ENCODE assay signal across 28 cellular contexts in genomic region chr1:108034396-108034795, GRCh38.
A peak's percentile ranks its signal among the peaks of the same experiment; 100 is the strongest.
DNase-seq lines count a peak whose midpoint lies in the region; ATAC-seq, FAIRE-seq and TF ChIP-seq lines count a peak whose summit lies in the region.
"Had no signal": no experiment of that assay in that cellular context is flagged by ENCODE, and none has a peak within 500 bp of the region (broad histone marks: within the 10 kb centered on the region; RNA-seq: fewer than 3 reads in every experiment).

No MANE protein-coding gene starts in this region.

- no peaks in the 10 kb centered on the region for H3K36me3 Mint-ChIP-seq in activated naive CD4-positive, alpha-beta T cell treated with anti-CD3 and anti-CD28 coated beads, Interleukin-2, amount 50 U/mL, for 24 hours
- H3K36me3 Mint-ChIP-seq in activated naive CD4-positive, alpha-beta T cell treated with anti-CD3 and anti-CD28 coated beads for 36 hours (ENCODE audit: low read depth): no peaks in the 10 kb centered on the region
- H3K36me3 Mint-ChIP-seq: brain, WTC11 had no signal

- H3K9me3 Mint-ChIP-seq in activated naive CD4-positive, alpha-beta T cell treated with anti-CD3 and anti-CD28 coated beads, Interleukin-2, amount 50 U/mL, for 24 hours: no peaks in the 10 kb centered on the region
- H3K9me3 Mint-ChIP-seq in activated naive CD4-positive, alpha-beta T cell treated with anti-CD3 and anti-CD28 coated beads for 36 hours: no peaks in the 10 kb centered on the region
- H3K9me3 Mint-ChIP-seq: WTC11 had no signal

- TF ChIP-seq POLR2A in GM12891 (IDR thresholded peaks at IDR 0.05; ENCODE audit: low read depth, low read length): no peak

- DNase-seq in activated naive CD4-positive, alpha-beta T cell treated with anti-CD3 and anti-CD28 coated beads for 36 hours: no peak
- DNase-seq in NCI-H510A (lab: John Stamatoyannopoulos, UW): peak; percentile 25
- peak; percentile 41 for DNase-seq in epithelial cell of esophagus (ENCODE audit: low read depth)
- no peak for DNase-seq in NCI-H226
- DNase-seq in GM12891 (ENCODE audit: insufficient read length, low spot score): no peak
- DNase-seq in GM20000 (ENCODE audit: low spot score): no peak
- DNase-seq: activated CD4-positive, alpha-beta T cell treated with anti-CD3 and anti-CD28 coated beads, Interleukin-2, amount 50 U/mL, for 48 hours; activated CD8-positive, alpha-beta memory T cell treated with anti-CD3 and anti-CD28 coated beads, Interleukin-2, amount 50 U/mL, for 48 hours; activated effector memory CD4-positive, alpha-beta T cell treated with Interleukin-2 at 50 U/mL for 16 hours; effector memory CD4-positive, alpha-beta T cell; esophagus squamous epithelium; head of caudate nucleus; KBM-7; left cardiac atrium; mesendoderm; NCI-H1694 treated with DMSO at 0.1 percent for 48 hours; NCI-H2227 treated with DMSO at 0.1 percent for 48 hours; nucleus accumbens; RPMI8226; stimulated activated CD4-positive, alpha-beta T cell treated with anti-CD3 and anti-CD28 coated beads, Interleukin-12 subunit alpha, Interleukin-12 subunit beta, amount 100 ng/mL, for 4 hours; stomach; trophoblast cell had no signal

- no peak for FAIRE-seq in GM12891 (lab: Jason Lieb, UNC)
- FAIRE-seq: GM18507 had no signal

- H3K4me3 Mint-ChIP-seq in activated naive CD4-positive, alpha-beta T cell treated with anti-CD3 and anti-CD28 coated beads, Interleukin-2, amount 50 U/mL, for 24 hours: no peak overlapping the region
- H3K4me3 Mint-ChIP-seq in activated naive CD4-positive, alpha-beta T cell treated with anti-CD3 and anti-CD28 coated beads for 36 hours: no peak overlapping the region
- H3K4me3 Mint-ChIP-seq: brain, WTC11 had no signal

- no peak overlapping the region for H3K4me3 ChIP-seq in epithelial cell of esophagus (ENCODE audit: low read length)
- H3K4me3 ChIP-seq: esophagus squamous epithelium, stomach had no signal

- CTCF ChIA-PET in activated naive CD4-positive, alpha-beta T cell treated with anti-CD3 and anti-CD28 coated beads for 36 hours (lab: Charles Lee): interaction anchor here (1.7 kb wide), 1 partner anchor 92 kb away, joined by 5 read pairs; no protein-coding TSS in a partner anchor

- intact Hi-C loops in activated naive CD4-positive, alpha-beta T cell treated with anti-CD3 and anti-CD28 coated beads for 36 hours (cut with micrococcal nuclease): no loop called here

- H3K27ac Mint-ChIP-seq in activated naive CD4-positive, alpha-beta T cell treated with anti-CD3 and anti-CD28 coated beads, Interleukin-2, amount 50 U/mL, for 24 hours: peak overlapping the region; percentile 37
- H3K27ac Mint-ChIP-seq in activated naive CD4-positive, alpha-beta T cell treated with anti-CD3 and anti-CD28 coated beads for 36 hours: no peak overlapping the region
- H3K27ac Mint-ChIP-seq: brain, WTC11 had no signal

- no peak for TF ChIP-seq CTCF in epithelial cell of esophagus (IDR thresholded peaks at IDR 0.05; ENCODE audit: insufficient read depth, low read depth, low read length, missing control alignments)
- TF ChIP-seq CTCF in GM20000 (IDR thresholded peaks at IDR 0.05; ENCODE audit: extremely low read depth, missing control alignments): no peak

- no peak for ATAC-seq in GM18861 (IDR thresholded peaks at IDR 0.05; ENCODE audit: unreplicated experiment)
- ATAC-seq: left cardiac atrium, SK-N-SH treated with all-trans-retinoic acid at 6 μM for 48 hours, WTC11 had no signal

- H3K4me1 Mint-ChIP-seq in activated naive CD4-positive, alpha-beta T cell treated with anti-CD3 and anti-CD28 coated beads, Interleukin-2, amount 50 U/mL, for 24 hours: peaks cover 3% of the 10 kb centered on the region
- no peaks in the 10 kb centered on the region for H3K4me1 Mint-ChIP-seq in activated naive CD4-positive, alpha-beta T cell treated with anti-CD3 and anti-CD28 coated beads for 36 hours (ENCODE audit: low read depth)

- no peaks in the 10 kb centered on the region for H3K27me3 Mint-ChIP-seq in activated naive CD4-positive, alpha-beta T cell treated with anti-CD3 and anti-CD28 coated beads, Interleukin-2, amount 50 U/mL, for 24 hours
- no peaks in the 10 kb centered on the region for H3K27me3 Mint-ChIP-seq in activated naive CD4-positive, alpha-beta T cell treated with anti-CD3 and anti-CD28 coated beads for 36 hours (ENCODE audit: low read depth)

TF ChIP-seq in GM12891, 5 proteins besides CTCF, POLR2A, EP300 and RAD21:
- no peak for TF ChIP-seq POU2F2 (IDR thresholded peaks at IDR 0.05; ENCODE audit: low read depth, low read length)
- TF ChIP-seq SPI1 (IDR thresholded peaks at IDR 0.05; ENCODE audit: low read depth, low read length): no peak
- no peak for TF ChIP-seq POLR2AphosphoS5 (IDR thresholded peaks at IDR 0.05; ENCODE audit: low read depth, low read length)
- no peak for TF ChIP-seq PAX5 (IDR thresholded peaks at IDR 0.05; ENCODE audit: insufficient read depth, low read length, severe bottlenecking)
- no peak for TF ChIP-seq TAF1 (IDR thresholded peaks at IDR 0.05; ENCODE audit: low read depth, low read length)

Comparison
In these comparisons a context has a peak if more than half of its experiments do, and no peak if none do; other contexts are left out.
1. DNase-seq: peak in NCI-H510A (single experiment) and epithelial cell of esophagus (single experiment); none in activated naive CD4-positive, alpha-beta T cell treated with anti-CD3 and anti-CD28 coated beads for 36 hours (single experiment), NCI-H226 (single experiment), GM12891 (single experiment) and GM20000 (single experiment).